9 cellular contexts compared by ENCODE assay signal in genomic region chr5:14168139-14168792, GRCh38. TPM values are rescaled to one million over a fixed set of nuclear protein-coding genes. Genes with fewer than 3 reads are reported as not detected.
DNase-seq lines count a peak whose midpoint lies in the region; ATAC-seq and TF ChIP-seq lines count a peak whose summit lies in the region.
"Had no signal": no experiment of that assay in that cellular context is flagged by ENCODE, and none has a peak within 500 bp of the region (broad histone marks: within the 10 kb centered on the region; RNA-seq: fewer than 3 reads in every experiment).

No MANE protein-coding gene starts in this region.

- TF ChIP-seq CTCF in MCF 10A (IDR thresholded peaks at IDR 0.05; ENCODE audit: unreplicated experiment), result no peak
- no peak for TF ChIP-seq CTCF in breast epithelium (IDR thresholded peaks at IDR 0.05)
- no peak for TF ChIP-seq CTCF in epithelial cell of esophagus (IDR thresholded peaks at IDR 0.05; ENCODE audit: insufficient read depth, low read depth, low read length, missing control alignments)
- TF ChIP-seq CTCF in thyroid gland (IDR thresholded peaks at IDR 0.05), result no peak

- no peaks in the 10 kb centered on the region for H3K27me3 ChIP-seq in breast epithelium
- H3K27me3 ChIP-seq in thyroid gland, result no peaks in the 10 kb centered on the region
- no peaks in the 10 kb centered on the region for H3K27me3 ChIP-seq in HAP-1 (ENCODE audit: low read depth)

- peaks cover 9% of the 10 kb centered on the region for H3K9me3 Mint-ChIP-seq in MCF 10A (ENCODE audit: unreplicated experiment)
- H3K9me3 Mint-ChIP-seq in activated CD8-positive, alpha-beta memory T cell treated with anti-CD3 and anti-CD28 coated beads, Interleukin-2, amount 10 ng/mL, durations not matched to agents 7 days and 5 days (ENCODE audit: low read depth), result peaks cover 2% of the 10 kb centered on the region

- CTCF ChIA-PET in MCF 10A (lab: Yijun Ruan, JAX), result interaction anchor here (0.6 to 1.3 kb wide), 2 partner anchors 12 to 36 kb away, joined by 3 read pairs; no protein-coding TSS in a partner anchor
- CTCF ChIA-PET in activated CD8-positive, alpha-beta memory T cell treated with anti-CD3 and anti-CD28 coated beads, Interleukin-2, amount 10 ng/mL, durations not matched to agents 7 days and 5 days (lab: Charles Lee), result no interaction called here

- no peak overlapping the region for H3K27ac ChIP-seq in breast epithelium
- H3K27ac ChIP-seq in thyroid gland, result peak overlapping the region in 2 of 3 donors; percentile 45 to 60

- H3K9me3 ChIP-seq in breast epithelium (peaks cover 0 to 8% of the 10 kb centered on the region in 2 donors), thyroid gland (no peaks in the 10 kb centered on the region), HAP-1 (peaks cover 2% of the 10 kb centered on the region; the same call in 1 of the 2 replicates)

- DNase-seq in MCF 10A (ENCODE audit: unreplicated experiment) (peak; percentile 44), breast epithelium (ENCODE audit: low spot score in 2 of 2) (no peak), epithelial cell of esophagus (ENCODE audit: low read depth) (peak; percentile 53), thyroid gland (no peak), HAP-1 (ENCODE audit: low spot score in 2 of 2) (no peak)
- no peak for DNase-seq in activated CD8-positive, alpha-beta memory T cell treated with anti-CD3 and anti-CD28 coated beads, Interleukin-2, amount 10 ng/mL, durations not matched to agents 7 days and 5 days
- DNase-seq: activated T-cell treated with anti-CD3 and anti-CD28 coated beads for 4 hours had no signal

- TF ChIP-seq POLR2A in breast epithelium (IDR thresholded peaks at IDR 0.05), result no peak
- no peak for TF ChIP-seq POLR2A in thyroid gland (IDR thresholded peaks at IDR 0.05)

- no peaks in the 10 kb centered on the region for H3K36me3 Mint-ChIP-seq in MCF 10A (ENCODE audit: insufficient read depth, unreplicated experiment)
- H3K36me3 Mint-ChIP-seq in activated CD8-positive, alpha-beta memory T cell treated with anti-CD3 and anti-CD28 coated beads, Interleukin-2, amount 10 ng/mL, durations not matched to agents 7 days and 5 days, result no peaks in the 10 kb centered on the region

- H3K4me1 Mint-ChIP-seq in MCF 10A (ENCODE audit: insufficient read depth, unreplicated experiment), result peaks cover 60% of the 10 kb centered on the region
- no peaks in the 10 kb centered on the region for H3K4me1 Mint-ChIP-seq in activated CD8-positive, alpha-beta memory T cell treated with anti-CD3 and anti-CD28 coated beads, Interleukin-2, amount 10 ng/mL, durations not matched to agents 7 days and 5 days

- POLR2A ChIA-PET in MCF 10A (lab: Yijun Ruan, JAX), result interaction anchor here (1.4 to 4.6 kb wide), 6 partner anchors 9 to 21 kb away, joined by 4 to 26 read pairs (median 8); no protein-coding TSS in a partner anchor

- peak overlapping the region; percentile 63 for H3K27ac Mint-ChIP-seq in MCF 10A (ENCODE audit: low read depth, unreplicated experiment)
- no peak overlapping the region for H3K27ac Mint-ChIP-seq in activated CD8-positive, alpha-beta memory T cell treated with anti-CD3 and anti-CD28 coated beads, Interleukin-2, amount 10 ng/mL, durations not matched to agents 7 days and 5 days

- H3K36me3 ChIP-seq in breast epithelium (no peaks in the 10 kb centered on the region), thyroid gland (no peaks in the 10 kb centered on the region), HAP-1 (replicated peaks) (no peaks in the 10 kb centered on the region; the same call in 1 of the 2 replicates)

- no peak overlapping the region for H3K4me3 Mint-ChIP-seq in MCF 10A (ENCODE audit: unreplicated experiment)
- H3K4me3 Mint-ChIP-seq in activated CD8-positive, alpha-beta memory T cell treated with anti-CD3 and anti-CD28 coated beads, Interleukin-2, amount 10 ng/mL, durations not matched to agents 7 days and 5 days, result no peak overlapping the region

- H3K4me1 ChIP-seq in breast epithelium, result peaks cover 0 to 4% of the 10 kb centered on the region in 2 donors
- peaks cover 15 to 39% of the 10 kb centered on the region in 2 donors for H3K4me1 ChIP-seq in thyroid gland
- peaks cover 31% of the 10 kb centered on the region for H3K4me1 ChIP-seq in HAP-1

- no TSS peak for BruUV-seq in MCF 10A (replicated peaks; lab: Mats Ljungman, UMichigan)

- peak; percentile 38 for ATAC-seq in HG03342 (IDR thresholded peaks at IDR 0.05; ENCODE audit: unreplicated experiment)
- ATAC-seq in HG03460 (IDR thresholded peaks at IDR 0.05; ENCODE audit: unreplicated experiment), result no peak
- no peak for ATAC-seq in activated CD8-positive, alpha-beta memory T cell treated with anti-CD3 and anti-CD28 coated beads, Interleukin-2, amount 10 ng/mL, durations not matched to agents 7 days and 5 days

- intact Hi-C loops in MCF 10A (cut with micrococcal nuclease), result no loop called here
- intact Hi-C loops in breast epithelium (cut with DNase I; ENCODE audit: low total_unique reads), result loop anchor here (5.0 kb wide), 1 partner anchor 979 kb away; no protein-coding TSS in a partner anchor
- intact Hi-C loops in thyroid gland (cut with DNase I), result no loop called here

- in situ Hi-C loops in HAP-1 (cut with MboI; ENCODE audit: low sequenced_read_pairs), result no loop called here

- H3K27me3 Mint-ChIP-seq in MCF 10A (ENCODE audit: insufficient read depth, unreplicated experiment), result no peaks in the 10 kb centered on the region
- H3K27me3 Mint-ChIP-seq in activated CD8-positive, alpha-beta memory T cell treated with anti-CD3 and anti-CD28 coated beads, Interleukin-2, amount 10 ng/mL, durations not matched to agents 7 days and 5 days, result peaks cover 9% of the 10 kb centered on the region

- H3K4me3 ChIP-seq in breast epithelium (no peak overlapping the region), epithelial cell of esophagus (ENCODE audit: low read length) (no peak overlapping the region), thyroid gland (replicated peaks in 1 of 3) (no peak overlapping the region), HAP-1 (no peak overlapping the region)

- 38 to 45% methylated on average over 6 of the region's 6 CpGs for whole genome bisulfite sequencing in thyroid gland, 2 donors

RNA-seq across cellular contexts. Expression of gene TRIO, which starts 25.1 kb away (rescaled TPM):
- total RNA-seq in MCF 10A (2022) (134 and 136 TPM in 2 replicates), breast epithelium (100 to 1,000 TPM; 191 to 209 (median 193) TPM), thyroid gland (100 to 1,000 TPM in 2 of 4 donors, 10 to 100 TPM in 2; 67.4 to 103 (median 94.7) TPM)
- 10 to 100 TPM in 1 of 2 experiments, 1 to 10 TPM in 1; 5.7 to 15.7 TPM for total RNA-seq in activated CD8-positive, alpha-beta memory T cell treated with anti-CD3 and anti-CD28 coated beads, Interleukin-2, amount 10 ng/mL, durations not matched to agents 7 days and 5 days

Comparison
In these comparisons a context has a peak if more than half of its experiments do, and no peak if none do; other contexts are left out.
1. DNase-seq: peak in MCF 10A (single experiment) and epithelial cell of esophagus (single experiment); none in breast epithelium (0 of 2), thyroid gland (0 of 2), HAP-1 (0 of 2) and activated CD8-positive, alpha-beta memory T cell treated with anti-CD3 and anti-CD28 coated beads, Interleukin-2, amount 10 ng/mL, durations not matched to agents 7 days and 5 days (single experiment).
2. H3K27ac ChIP-seq: peak in thyroid gland (2 of 3); none in breast epithelium (0 of 2).